ENCODE assay signal across 7 cellular contexts in genomic region chr6:31580807-31581437, GRCh38. TPM values are rescaled to one million over a fixed set of nuclear protein-coding genes. Genes with fewer than 3 reads are reported as not detected.
DNase-seq lines count a peak whose midpoint lies in the region; ATAC-seq and TF ChIP-seq lines count a peak whose summit lies in the region.

No MANE protein-coding gene starts in this region.

- TF ChIP-seq POLR2A in GM15510 (IDR thresholded peaks at IDR 0.05; ENCODE audit: borderline replicate concordance, extremely low read depth, insufficient read length): peak; percentile 50

- peak; percentile 82 for DNase-seq in NCI-H2196 (lab: John Stamatoyannopoulos, UW; ENCODE audit: unreplicated experiment)
- DNase-seq in cerebellum (ENCODE audit: low spot score): peak; percentile 90
- peak; percentile 72 to 91 for DNase-seq in left colon
- DNase-seq in stimulated activated CD4-positive, alpha-beta T cell treated with anti-CD3 and anti-CD28 coated beads, Interleukin-1b, Interleukin-23, amount 100 ng/mL, for 4 hours (ENCODE audit: low read depth in 2 of 2): peak; percentile 85 to 93

- ATAC-seq in HG03039 (IDR thresholded peaks at IDR 0.05; ENCODE audit: unreplicated experiment): peak; percentile 47
- ATAC-seq in activated CD4-positive, CD25-positive, alpha-beta regulatory T cell treated with anti-CD3 and anti-CD28 coated beads, Interleukin-2, amount 50 U/mL, for 24 hours: peak; percentile 84
- peak; percentile 96 for ATAC-seq in left colon

- intact Hi-C loops in left colon (cut with DNase I, micrococcal nuclease): no loop called here

RNA-seq across cellular contexts. Expression of gene LTB, which starts 1.3 kb away (rescaled TPM):
- not detected for total RNA-seq in cerebellum
- total RNA-seq in left colon: 1 to 10 TPM in 1 of 2 donors, under 1 TPM in 1; 0.70 to 3.0 TPM

RNA-seq across cellular contexts. Expression of gene LST1, which starts 5.2 kb away (rescaled TPM):
- 0.73 TPM for total RNA-seq in cerebellum
- 1 to 10 TPM; 2.4 to 5.8 TPM for total RNA-seq in left colon

RNA-seq across cellular contexts. Expression of gene TNF, which starts 5.6 kb away (rescaled TPM):
- 0.18 TPM for total RNA-seq in cerebellum
- 1 to 10 TPM in 1 of 2 donors, under 1 TPM in 1; 0.27 to 1.4 TPM for total RNA-seq in left colon

RNA-seq across cellular contexts. Expression of gene LTA, which starts 8.8 kb away (rescaled TPM):
- total RNA-seq in cerebellum: not detected
- total RNA-seq in left colon: under 1 TPM in 1 of 2 donors, not detected in 1; 0.36 TPM

RNA-seq across cellular contexts. Expression of gene NCR3, which starts 11.9 kb away (rescaled TPM):
- total RNA-seq in cerebellum (not detected), left colon (1 to 10 TPM in 1 of 2 donors, not detected in 1; 1.1 TPM)

Comparison
In these comparisons a context has a peak if more than half of its experiments do, and no peak if none do; other contexts are left out.
1. Peak in every context shown above with its lines: DNase-seq and ATAC-seq.